ENCODE assay signal across 8 cellular contexts in genomic region chr11:6607190-6607635, GRCh38. TPM values are rescaled to one million over a fixed set of nuclear protein-coding genes. Genes with fewer than 3 reads are reported as not detected.
A peak's percentile ranks its signal among the peaks of the same experiment; 100 is the strongest.
DNase-seq lines count a peak whose midpoint lies in the region; ATAC-seq and TF ChIP-seq lines count a peak whose summit lies in the region.

No MANE protein-coding gene starts in this region.

- no peak overlapping the region for H3K4me3 Mint-ChIP-seq in activated CD4-positive, alpha-beta T cell treated with anti-CD3 and anti-CD28 coated beads for 36 hours
- peak overlapping the region; percentile 20 for H3K4me3 Mint-ChIP-seq in activated CD8-positive, alpha-beta T cell treated with anti-CD3 and anti-CD28 coated beads for 36 hours

- H3K27me3 ChIP-seq in layer of hippocampus (ENCODE audit: control insufficient read depth, insufficient read depth, low read length) = no peaks in the 10 kb centered on the region

- TF ChIP-seq CTCF in activated CD8-positive, alpha-beta T cell treated with anti-CD3 and anti-CD28 coated beads for 36 hours (IDR thresholded peaks at IDR 0.05) = no peak

- no peak for DNase-seq in activated CD4-positive, alpha-beta T cell treated with anti-CD3 and anti-CD28 coated beads for 36 hours
- no peak for DNase-seq in activated CD4-positive, alpha-beta T cell treated with anti-CD3 and anti-CD28 coated beads for 1 hour
- DNase-seq in activated CD8-positive, alpha-beta T cell treated with anti-CD3 and anti-CD28 coated beads for 36 hours = no peak
- no peak for DNase-seq in NCI-H2029 treated with DMSO at 0.1 percent for 48 hours (lab: John Stamatoyannopoulos, UW)
- DNase-seq in NCI-H1048 (lab: John Stamatoyannopoulos, UW) = no peak

- CTCF ChIA-PET in activated CD4-positive, alpha-beta T cell treated with anti-CD3 and anti-CD28 coated beads for 36 hours (lab: Charles Lee) = interaction anchor here (0.6 to 2.2 kb wide), 7 partner anchors 12 to 148 kb away, joined by 3 to 8 read pairs (median 3); partner anchors contain the start of genes MRPL17 and TPP1
- CTCF ChIA-PET in activated CD8-positive, alpha-beta T cell treated with anti-CD3 and anti-CD28 coated beads for 36 hours (lab: Charles Lee) = interaction anchor here (0.5 to 1.7 kb wide), 5 partner anchors 14 to 228 kb away, joined by 3 to 7 read pairs (median 3); partner anchors contain the start of gene MRPL17

- peak overlapping the region; percentile 84 for H3K27ac Mint-ChIP-seq in activated CD4-positive, alpha-beta T cell treated with anti-CD3 and anti-CD28 coated beads for 36 hours
- peak overlapping the region; percentile 72 for H3K27ac Mint-ChIP-seq in activated CD8-positive, alpha-beta T cell treated with anti-CD3 and anti-CD28 coated beads for 36 hours

- POLR2A ChIA-PET in activated CD4-positive, alpha-beta T cell treated with anti-CD3 and anti-CD28 coated beads for 36 hours (lab: Charles Lee) = no interaction called here
- POLR2A ChIA-PET in activated CD8-positive, alpha-beta T cell treated with anti-CD3 and anti-CD28 coated beads for 36 hours (lab: Charles Lee) = interaction anchor here (1.2 to 7.8 kb wide), 3 partner anchors 11 to 139 kb away, joined by 3 to 48 read pairs (median 18); partner anchors contain the start of genes MRPL17 and TPP1

- H3K27ac ChIP-seq in layer of hippocampus (ENCODE audit: low read depth, low read length) = peak overlapping the region; percentile 79
- peak overlapping the region; percentile 59 for H3K27ac ChIP-seq in temporal lobe (ENCODE audit: low read depth, low read length)

- H3K27me3 Mint-ChIP-seq in activated CD4-positive, alpha-beta T cell treated with anti-CD3 and anti-CD28 coated beads for 36 hours = no peaks in the 10 kb centered on the region
- no peaks in the 10 kb centered on the region for H3K27me3 Mint-ChIP-seq in activated CD8-positive, alpha-beta T cell treated with anti-CD3 and anti-CD28 coated beads for 36 hours

- ATAC-seq in activated CD4-positive, alpha-beta T cell treated with anti-CD3 and anti-CD28 coated beads for 36 hours = no peak
- ATAC-seq in activated CD8-positive, alpha-beta T cell treated with anti-CD3 and anti-CD28 coated beads for 36 hours = no peak
- ATAC-seq in HG03354 (IDR thresholded peaks at IDR 0.05; ENCODE audit: poor library complexity, severe bottlenecking, unreplicated experiment) = no peak

- H3K4me1 Mint-ChIP-seq in activated CD4-positive, alpha-beta T cell treated with anti-CD3 and anti-CD28 coated beads for 36 hours = peaks cover 46% of the 10 kb centered on the region
- peaks cover 54% of the 10 kb centered on the region for H3K4me1 Mint-ChIP-seq in activated CD8-positive, alpha-beta T cell treated with anti-CD3 and anti-CD28 coated beads for 36 hours (ENCODE audit: low read depth)

- intact Hi-C loops in activated CD4-positive, alpha-beta T cell treated with anti-CD3 and anti-CD28 coated beads for 36 hours (cut with DNase I, micrococcal nuclease) = loop anchor here (1.0 to 10.0 kb wide), 6 partner anchors 59 to 192 kb away; partner anchors contain the start of genes APBB1 (in 1 of the 2), ARFIP2 (in 1 of the 2) and TIMM10B (in 1 of the 2)
- intact Hi-C loops in activated CD8-positive, alpha-beta T cell treated with anti-CD3 and anti-CD28 coated beads for 36 hours (cut with micrococcal nuclease) = loop anchor here (2.0 to 10.0 kb wide), 3 partner anchors 48 to 212 kb away; partner anchors contain the start of genes DCHS1, MRPL17 and SMPD1

- H3K36me3 Mint-ChIP-seq in activated CD4-positive, alpha-beta T cell treated with anti-CD3 and anti-CD28 coated beads for 36 hours (ENCODE audit: low read depth) = peaks cover 49% of the 10 kb centered on the region
- peaks cover 49% of the 10 kb centered on the region for H3K36me3 Mint-ChIP-seq in activated CD8-positive, alpha-beta T cell treated with anti-CD3 and anti-CD28 coated beads for 36 hours (ENCODE audit: low read depth)

- no peaks in the 10 kb centered on the region for H3K9me3 Mint-ChIP-seq in activated CD4-positive, alpha-beta T cell treated with anti-CD3 and anti-CD28 coated beads for 36 hours (ENCODE audit: low read depth)
- no peaks in the 10 kb centered on the region for H3K9me3 Mint-ChIP-seq in activated CD8-positive, alpha-beta T cell treated with anti-CD3 and anti-CD28 coated beads for 36 hours

RNA-seq across cellular contexts. Expression of gene ILK, which starts 3.6 kb away (rescaled TPM):
- total RNA-seq in activated CD4-positive, alpha-beta T cell treated with anti-CD3 and anti-CD28 coated beads for 36 hours = 10 to 100 TPM; 85.6 to 89.0 TPM
- total RNA-seq in activated CD8-positive, alpha-beta T cell treated with anti-CD3 and anti-CD28 coated beads for 36 hours = 10 to 100 TPM; 70.6 to 71.7 TPM
- 42.5 TPM for total RNA-seq in temporal lobe

RNA-seq across cellular contexts. Expression of gene RRP8, which starts 3.8 kb away (rescaled TPM):
- total RNA-seq in activated CD4-positive, alpha-beta T cell treated with anti-CD3 and anti-CD28 coated beads for 36 hours = 10 to 100 TPM; 34.4 to 35.0 TPM
- 10 to 100 TPM; 39.6 to 43.1 TPM for total RNA-seq in activated CD8-positive, alpha-beta T cell treated with anti-CD3 and anti-CD28 coated beads for 36 hours
- 9.8 TPM for total RNA-seq in temporal lobe

RNA-seq across cellular contexts. Expression of gene TAF10, which starts 4.8 kb away (rescaled TPM):
- total RNA-seq in activated CD4-positive, alpha-beta T cell treated with anti-CD3 and anti-CD28 coated beads for 36 hours = 100 to 1,000 TPM; 133 to 152 TPM
- total RNA-seq in activated CD8-positive, alpha-beta T cell treated with anti-CD3 and anti-CD28 coated beads for 36 hours = 100 to 1,000 TPM; 151 to 160 TPM
- total RNA-seq in temporal lobe = 14.0 TPM

RNA-seq across cellular contexts. Expression of gene TPP1, which starts 12.0 kb away (rescaled TPM):
- 10 to 100 TPM; 38.1 to 47.9 TPM for total RNA-seq in activated CD4-positive, alpha-beta T cell treated with anti-CD3 and anti-CD28 coated beads for 36 hours
- 10 to 100 TPM; 28.1 to 31.4 TPM for total RNA-seq in activated CD8-positive, alpha-beta T cell treated with anti-CD3 and anti-CD28 coated beads for 36 hours
- 9.3 TPM for total RNA-seq in temporal lobe

RNA-seq across cellular contexts. Expression of gene DCHS1, which starts 48.4 kb away (rescaled TPM):
- under 1 TPM; 0.78 to 0.91 TPM for total RNA-seq in activated CD4-positive, alpha-beta T cell treated with anti-CD3 and anti-CD28 coated beads for 36 hours
- 1 to 10 TPM; 1.6 TPM for total RNA-seq in activated CD8-positive, alpha-beta T cell treated with anti-CD3 and anti-CD28 coated beads for 36 hours
- total RNA-seq in temporal lobe = 58.5 TPM
